Comparison of ENCODE assay signal across 18 cellular contexts in the genomic region with DNA sequence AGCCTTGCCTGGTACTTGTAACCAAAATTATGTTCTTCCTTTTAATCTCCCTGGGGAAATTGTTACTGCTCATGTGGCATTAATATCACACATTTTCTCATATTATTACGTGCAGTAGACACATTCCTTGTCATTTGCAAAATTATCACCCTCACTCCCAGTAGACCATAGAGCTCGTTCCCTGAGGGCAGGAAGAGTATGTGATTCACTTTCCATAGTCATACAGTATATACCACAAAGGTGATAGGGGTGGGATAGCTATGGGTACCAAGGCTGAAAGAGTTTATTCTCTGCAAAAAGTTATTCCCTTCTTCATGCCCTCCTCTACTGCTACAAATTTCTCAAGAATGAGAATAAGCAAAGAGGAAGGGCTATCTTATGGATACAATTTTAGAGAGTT.
DNase-seq lines count a peak whose midpoint lies in the region; ATAC-seq, FAIRE-seq and TF ChIP-seq lines count a peak whose summit lies in the region.
"Had no signal": no experiment of that assay in that cellular context is flagged by ENCODE, and none has a peak within 500 bp of the region (broad histone marks: within the 10 kb centered on the region; RNA-seq: fewer than 3 reads in every experiment).

No MANE protein-coding gene starts in this region.

- TF ChIP-seq RAD21 in K562 (CRISPR knock-in tag; conservative IDR thresholded peaks at IDR 0.05 in 1 of 2, IDR thresholded peaks at IDR 0.05 in 1 of 2), result no peak

- H3K9me3 ChIP-seq in K562 (replicated peaks; ENCODE audit: control insufficient read depth, insufficient read depth, low read depth, low read length) (no peaks in the 10 kb centered on the region), aorta (ENCODE audit: control insufficient read depth, low read length) (no peaks in the 10 kb centered on the region)
- H3K9me3 ChIP-seq: BLaER1 had no signal

- TF ChIP-seq CTCF in GM23338 (conservative IDR thresholded peaks at IDR 0.05; ENCODE audit: low read depth in 2 of 2), result no peak
- no peak for TF ChIP-seq CTCF in K562 (IDR thresholded peaks at IDR 0.05 in 2 of 3, conservative IDR thresholded peaks at IDR 0.05 in 1 of 3; ENCODE audit: insufficient read depth in 2 of 3, low read depth in 1 of 3, low read length in 3 of 3)
- TF ChIP-seq CTCF in osteocyte (IDR thresholded peaks at IDR 0.05), result no peak

- H2AFZ ChIP-seq in GM23338, result no peak overlapping the region
- no peak overlapping the region for H2AFZ ChIP-seq in K562 (ENCODE audit: low read depth, low read length)

- in situ Hi-C loops in K562 (cut with MboI), result no loop called here

- H3K27ac Mint-ChIP-seq in GM23338 (no peak overlapping the region), osteocyte (ENCODE audit: unreplicated experiment) (peak overlapping the region; percentile 35)
- H3K27ac Mint-ChIP-seq: CD14-positive monocyte; CD4-positive, alpha-beta memory T cell; HFFc6; IgD-negative memory B cell had no signal

- no peaks in the 10 kb centered on the region for H3K9me2 ChIP-seq in GM23338 (ENCODE audit: insufficient read depth)

- intact Hi-C loops in K562 (cut with micrococcal nuclease) (no loop called here), aorta (cut with DNase I) (no loop called here)

- POLR2A ChIA-PET in K562 (lab: Yijun Ruan, JAX), result no interaction called here

- H3K27me3 Mint-ChIP-seq in GM23338 (ENCODE audit: insufficient read depth, low read depth, poor library complexity) (no peaks in the 10 kb centered on the region), osteocyte (ENCODE audit: unreplicated experiment) (no peaks in the 10 kb centered on the region)
- H3K27me3 Mint-ChIP-seq: CD4-positive, alpha-beta memory T cell; IgD-negative memory B cell had no signal

- 0% methylated on average over 2 of the region's 2 CpGs for WGBS in K562 (ENCODE audit: insufficient coverage, low coverage, missing lambda C conversion rate)
- WGBS in aorta, 2 donors, result 7 to 17% methylated on average over 2 of the region's 2 CpGs

- no peaks in the 10 kb centered on the region for H3K36me3 ChIP-seq in GM23338 (ENCODE audit: insufficient read depth)
- H3K36me3 ChIP-seq in K562 (ENCODE audit: control insufficient read depth, insufficient read depth, low read length), result no peaks in the 10 kb centered on the region
- H3K36me3 ChIP-seq in aorta (ENCODE audit: control insufficient read depth in 1 of 2, insufficient read depth in 2 of 2, low read length in 1 of 2), result no peaks in the 10 kb centered on the region
- H3K36me3 ChIP-seq: BLaER1 had no signal

- H3K36me3 Mint-ChIP-seq in GM23338 (ENCODE audit: low read depth), result no peaks in the 10 kb centered on the region
- no peaks in the 10 kb centered on the region for H3K36me3 Mint-ChIP-seq in osteocyte (ENCODE audit: unreplicated experiment)
- H3K36me3 Mint-ChIP-seq: CD14-positive monocyte; CD4-positive, alpha-beta memory T cell; IgD-negative memory B cell had no signal

- H3F3A ChIP-seq in GM23338 (replicated peaks; ENCODE audit: low read depth), result no peaks in the 10 kb centered on the region

- peaks cover 21% of the 10 kb centered on the region for H3K4me1 Mint-ChIP-seq in GM23338
- H3K4me1 Mint-ChIP-seq in osteocyte (ENCODE audit: unreplicated experiment), result peaks cover 41% of the 10 kb centered on the region
- H3K4me1 Mint-ChIP-seq: CD14-positive monocyte; CD4-positive, alpha-beta memory T cell; IgD-negative memory B cell had no signal

- no peak overlapping the region for H3K9ac ChIP-seq in K562 (ENCODE audit: insufficient read depth in 1 of 2, low read depth in 2 of 2, low read length in 2 of 2)
- H3K9ac ChIP-seq: BLaER1 had no signal

- H3K4me1 ChIP-seq in GM23338 (ENCODE audit: insufficient read depth) (peaks cover 18% of the 10 kb centered on the region), K562 (replicated peaks in 1 of 2; ENCODE audit: control insufficient read depth in 2 of 2, insufficient read depth in 2 of 2, low read length in 2 of 2) (no peaks in the 10 kb centered on the region), aorta (ENCODE audit: control insufficient read depth in 1 of 2, insufficient read depth in 2 of 2, low read length in 2 of 2) (no peaks in the 10 kb centered on the region)
- H3K4me1 ChIP-seq: BLaER1 had no signal

- H3K4me3 ChIP-seq in GM23338 (0 out of 2 replicates have a peak overlapping the region, but pooled peaks have one; percentile 13), K562 (no peak overlapping the region), aorta (ENCODE audit: low read length in 2 of 2) (no peak overlapping the region)
- H3K4me3 ChIP-seq: BLaER1 had no signal

- CTCF ChIA-PET in K562 (lab: Yijun Ruan, JAX; ENCODE audit: low intra/inter-chr PET ratio), result no interaction called here

- no peak for TF ChIP-seq EP300 in K562 (IDR thresholded peaks at IDR 0.05; ENCODE audit: low read length)

- H3K4me3 Mint-ChIP-seq in GM23338 (no peak overlapping the region), osteocyte (ENCODE audit: unreplicated experiment) (no peak overlapping the region)
- H3K4me3 Mint-ChIP-seq: CD14-positive monocyte; CD4-positive, alpha-beta memory T cell; HFFc6; IgD-negative memory B cell had no signal

- no peak for TF ChIP-seq POLR2A in K562 (conservative IDR thresholded peaks at IDR 0.05)

- no peaks in the 10 kb centered on the region for H3K9me1 ChIP-seq in K562 (ENCODE audit: control insufficient read depth, insufficient read depth, low read length)

- BruUV-seq in K562 (replicated peaks; lab: Mats Ljungman, UMichigan), result no TSS peak

- H3K9me3 Mint-ChIP-seq in GM23338 (no peaks in the 10 kb centered on the region), osteocyte (ENCODE audit: unreplicated experiment) (peaks cover 5% of the 10 kb centered on the region)

- peak; percentile 57 for FAIRE-seq in K562 (lab: Jason Lieb, UNC)
- FAIRE-seq: HepG2 had no signal

- DNase-seq in GM23338 (ENCODE audit: low spot score) (no peak), NCI-H69 (lab: John Stamatoyannopoulos, UW) (peak; percentile 10), K562 (ENCODE audit: extremely low read depth in 1 of 4, low spot score in 3 of 4) (no peak), osteocyte (ENCODE audit: extremely low spot score, unreplicated experiment) (no peak), aorta (no peak), HK-2 (ENCODE audit: unreplicated experiment) (no peak)
- DNase-seq: 8988T; CD4-positive, alpha-beta memory T cell; DMS79 treated with DMSO at 0.1 percent for 48 hours; GF-D8; H7; HFFc6 had no signal

- H4K20me1 ChIP-seq in GM23338 (replicated peaks; ENCODE audit: insufficient read depth), result no peaks in the 10 kb centered on the region
- no peaks in the 10 kb centered on the region for H4K20me1 ChIP-seq in K562 (replicated peaks; ENCODE audit: control insufficient read depth, insufficient read depth, low read length)
- H4K20me1 ChIP-seq: BLaER1 had no signal

- H3K4me2 ChIP-seq in GM23338, result peak overlapping the region; percentile 6; the same call in 1 of the 2 replicates
- H3K4me2 ChIP-seq in K562 (ENCODE audit: insufficient read depth, low read length), result no peak overlapping the region
- H3K4me2 ChIP-seq: BLaER1 had no signal

- H3K27ac ChIP-seq in GM23338 (ENCODE audit: low read depth) (no peak overlapping the region), K562 (ENCODE audit: extremely low read depth, low read depth, low read length) (no peak overlapping the region), aorta (ENCODE audit: low read depth in 1 of 2, low read length in 2 of 2) (no peak overlapping the region)
- H3K27ac ChIP-seq: BLaER1 had no signal

- H3K79me2 ChIP-seq in GM23338 (replicated peaks; ENCODE audit: insufficient read depth), result no peaks in the 10 kb centered on the region
- H3K79me2 ChIP-seq in K562 (ENCODE audit: control insufficient read depth, insufficient read depth, low read length), result no peaks in the 10 kb centered on the region

- H3K27me3 ChIP-seq in GM23338 (ENCODE audit: insufficient read depth), result no peaks in the 10 kb centered on the region
- no peaks in the 10 kb centered on the region for H3K27me3 ChIP-seq in K562 (ENCODE audit: control insufficient read depth in 2 of 2, insufficient read depth in 2 of 2, low read length in 2 of 2)
- no peaks in the 10 kb centered on the region for H3K27me3 ChIP-seq in aorta (ENCODE audit: control insufficient read depth in 1 of 2, insufficient read depth in 2 of 2, low read length in 1 of 2)
- H3K27me3 ChIP-seq: BLaER1 had no signal

- ATAC-seq in GM23338, result no peak
- no peak for ATAC-seq in K562
- ATAC-seq in aorta (ENCODE audit: low FRiP score), result no peak
- ATAC-seq in esophagus mucosa, result no peak
- ATAC-seq: HCT116, HepG2 had no signal

TF ChIP-seq in K562, 482 proteins besides CTCF, POLR2A, EP300 and RAD21 (continues in another document):
- TF ChIP-seq MED1 (CRISPR knock-in tag; IDR thresholded peaks at IDR 0.05; ENCODE audit: borderline replicate concordance) (no peak), JUN (IDR thresholded peaks at IDR 0.05; ENCODE audit: borderline replicate concordance, low read depth, low read length) (no peak), JUN (CRISPR knock-in tag; IDR thresholded peaks at IDR 0.05; ENCODE audit: borderline replicate concordance) (no peak), SLC30A9 (CRISPR knock-in tag; IDR thresholded peaks at IDR 0.05) (no peak), ZNF584 (CRISPR knock-in tag; IDR thresholded peaks at IDR 0.05; ENCODE audit: low read depth) (no peak)
- TF ChIP-seq, protein P1, sequence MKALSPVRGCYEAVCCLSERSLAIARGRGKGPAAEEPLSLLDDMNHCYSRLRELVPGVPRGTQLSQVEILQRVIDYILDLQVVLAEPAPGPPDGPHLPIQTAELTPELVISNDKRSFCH (CRISPR knock-in tag; IDR thresholded peaks at IDR 0.05), result no peak
- TF ChIP-seq, protein P1 (tag; IDR thresholded peaks at IDR 0.05), result no peak
